In the genomic region with DNA sequence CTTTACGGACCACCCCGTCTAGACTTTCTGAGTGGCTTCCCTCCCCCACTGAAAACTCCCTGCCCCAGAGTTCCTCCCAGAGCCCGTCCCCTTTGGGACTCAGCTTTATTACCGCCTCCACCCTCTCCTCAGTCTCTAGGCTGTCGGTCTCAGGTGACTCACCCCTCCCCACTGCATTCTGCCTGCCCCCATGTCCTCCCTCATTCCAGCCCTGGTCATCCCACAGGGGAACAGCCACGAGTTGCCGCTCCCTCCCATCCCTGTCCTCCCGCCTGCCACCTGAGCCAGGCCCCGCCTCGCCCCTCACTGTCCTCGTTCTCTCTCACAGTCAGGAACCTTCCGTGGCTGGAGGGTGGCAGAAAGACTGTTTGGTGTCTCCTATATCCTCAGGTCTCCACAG, we compare ENCODE assay signal across 16 cellular contexts. TPM values are rescaled to one million over a fixed set of nuclear protein-coding genes. Genes with fewer than 3 reads are reported as not detected.
A peak's percentile ranks its signal among the peaks of the same experiment; 100 is the strongest.
DNase-seq lines count a peak whose midpoint lies in the region; ATAC-seq and TF ChIP-seq lines count a peak whose summit lies in the region.
"Had no signal": no experiment of that assay in that cellular context is flagged by ENCODE, and none has a peak within 500 bp of the region (broad histone marks: within the 10 kb centered on the region; RNA-seq: fewer than 3 reads in every experiment).

No MANE protein-coding gene starts in this region.

- no peaks in the 10 kb centered on the region for H3K9me3 Mint-ChIP-seq in neural progenitor cell

- H3K79me2 ChIP-seq in neural progenitor cell (ENCODE audit: low read depth) = no peaks in the 10 kb centered on the region

- H2AFZ ChIP-seq in neural progenitor cell (replicated peaks) = no peak overlapping the region

- H3K27me3 ChIP-seq in AG04450 (ENCODE audit: control insufficient read depth, insufficient read depth, low read length) = no peaks in the 10 kb centered on the region
- H3K27me3 ChIP-seq in Peyer's patch = no peaks in the 10 kb centered on the region
- no peaks in the 10 kb centered on the region for H3K27me3 ChIP-seq in neural progenitor cell
- H3K27me3 ChIP-seq: adrenal gland, dorsolateral prefrontal cortex, neutrophil had no signal

- no peak overlapping the region for H3K4me3 Mint-ChIP-seq in neural progenitor cell
- H3K4me3 Mint-ChIP-seq: activated CD4-positive, alpha-beta T cell treated with anti-CD3 and anti-CD28 coated beads for 36 hours had no signal

- DNase-seq in AG04450 (ENCODE audit: low read depth, low spot score) (no peak), Peyer's patch (peak in 2 of 3 donors; percentile 60 to 62), fibroblast of villous mesenchyme (ENCODE audit: low read depth) (peak; percentile 55), neural progenitor cell (ENCODE audit: low spot score) (no peak), left lobe of liver (ENCODE audit: low spot score) (no peak)
- DNase-seq: ACHN; activated CD4-positive, alpha-beta T cell treated with anti-CD3 and anti-CD28 coated beads for 36 hours; adrenal gland; foreskin melanocyte; NCI-H1105; T-helper 1 cell had no signal

- H4K20me1 ChIP-seq in neural progenitor cell (ENCODE audit: low read depth) = peaks cover 17% of the 10 kb centered on the region

- H3K4me2 ChIP-seq in neural progenitor cell = no peak overlapping the region

- TF ChIP-seq CTCF in AG04450 (IDR thresholded peaks at IDR 0.05; ENCODE audit: low read depth, low read length) = no peak
- TF ChIP-seq CTCF in Peyer's patch (IDR thresholded peaks at IDR 0.05) = no peak
- no peak for TF ChIP-seq CTCF in fibroblast of villous mesenchyme (IDR thresholded peaks at IDR 0.05; ENCODE audit: insufficient read depth, low read depth, low read length)
- no peak for TF ChIP-seq CTCF in neural progenitor cell (IDR thresholded peaks at IDR 0.05)

- no peaks in the 10 kb centered on the region for H3F3A ChIP-seq in neural progenitor cell (ENCODE audit: low read depth)

- no peak overlapping the region for H3K9ac ChIP-seq in neural progenitor cell

- ATAC-seq in left lobe of liver (no peak), GM18520 (IDR thresholded peaks at IDR 0.05; ENCODE audit: unreplicated experiment) (no peak), GM19351 (IDR thresholded peaks at IDR 0.05; ENCODE audit: unreplicated experiment) (no peak), HG02798 (IDR thresholded peaks at IDR 0.05; ENCODE audit: poor library complexity, unreplicated experiment) (no peak)
- ATAC-seq: activated CD4-positive, alpha-beta T cell treated with anti-CD3 and anti-CD28 coated beads for 36 hours had no signal

- H3K36me3 ChIP-seq in Peyer's patch = peaks cover 0 to 100% (median 0%) of the 10 kb centered on the region in 3 donors
- no peaks in the 10 kb centered on the region for H3K36me3 ChIP-seq in neural progenitor cell

- CTCF ChIA-PET in AG04450 (lab: Charles Lee) = no interaction called here

- TF ChIP-seq POLR2A in Peyer's patch (IDR thresholded peaks at IDR 0.05) = no peak

- peaks cover 47% of the 10 kb centered on the region for H3K36me3 Mint-ChIP-seq in neural progenitor cell

- H3K4me1 Mint-ChIP-seq in neural progenitor cell = no peaks in the 10 kb centered on the region
- H3K4me1 Mint-ChIP-seq: activated CD4-positive, alpha-beta T cell treated with anti-CD3 and anti-CD28 coated beads for 36 hours had no signal

- POLR2A ChIA-PET in AG04450 (lab: Yijun Ruan, JAX) = interaction anchor here (0.5 kb wide), 1 partner anchor 132 kb away, joined by 3 read pairs; no protein-coding TSS in a partner anchor

- H3K4me1 ChIP-seq in Peyer's patch = peaks cover 0 to 14% (median 0%) of the 10 kb centered on the region in 4 donors
- H3K4me1 ChIP-seq in neural progenitor cell = no peaks in the 10 kb centered on the region

- H3K4me3 ChIP-seq in AG04450 (ENCODE audit: low read depth, low read length) (no peak overlapping the region), Peyer's patch (no peak overlapping the region), fibroblast of villous mesenchyme (ENCODE audit: low read depth, low read length) (no peak overlapping the region), neural progenitor cell (no peak overlapping the region)
- H3K4me3 ChIP-seq: adrenal gland, dorsolateral prefrontal cortex had no signal

- H3K27ac ChIP-seq in AG04450 (ENCODE audit: low read depth, low read length) (peak overlapping the region; percentile 11), Peyer's patch (no peak overlapping the region), neural progenitor cell (no peak overlapping the region)
- H3K27ac ChIP-seq: adrenal gland, neutrophil had no signal

- H3K27ac Mint-ChIP-seq in neural progenitor cell = peak overlapping the region; percentile 42
- H3K27ac Mint-ChIP-seq: activated CD4-positive, alpha-beta T cell treated with anti-CD3 and anti-CD28 coated beads for 36 hours had no signal

- peaks cover 8% of the 10 kb centered on the region for H3K27me3 Mint-ChIP-seq in neural progenitor cell (ENCODE audit: insufficient read depth, low read depth)
- H3K27me3 Mint-ChIP-seq: activated CD4-positive, alpha-beta T cell treated with anti-CD3 and anti-CD28 coated beads for 36 hours had no signal

- H3K9me3 ChIP-seq in AG04450 (ENCODE audit: control insufficient read depth, insufficient read depth, low read length) = no peaks in the 10 kb centered on the region
- no peaks in the 10 kb centered on the region for H3K9me3 ChIP-seq in Peyer's patch
- no peaks in the 10 kb centered on the region for H3K9me3 ChIP-seq in neural progenitor cell (ENCODE audit: low read depth)
- H3K9me3 ChIP-seq: adrenal gland, neutrophil had no signal

RNA-seq across cellular contexts. Expression of a gene that starts 57.3 kb away (rescaled TPM):
- polyA plus RNA-seq in AG04450 (2011; rRNA removed) = 41.6 and 63.5 TPM in 2 replicates
- 120 and 164 TPM in 2 replicates for polyA minus RNA-seq in AG04450 (2011; rRNA and poly(A)+ RNA removed)
- total RNA-seq in Peyer's patch = 100 to 1,000 TPM in 2 of 4 donors, 10 to 100 TPM in 2; 68.3 to 208 (median 114) TPM
- total RNA-seq in fibroblast of villous mesenchyme = 92.1 and 96.7 TPM in 2 replicates
- 169 and 257 TPM in 2 replicates for total RNA-seq in neural progenitor cell (ENCODE audit: low replicate concordance)
- 29.6 TPM for total RNA-seq in left lobe of liver

Comparison
In these comparisons a context has a peak if more than half of its experiments do, and no peak if none do; other contexts are left out.
1. DNase-seq: peak in Peyer's patch (2 of 3) and fibroblast of villous mesenchyme (single experiment); none in AG04450 (single experiment), neural progenitor cell (single experiment) and left lobe of liver (single experiment).